ENCODE assay signal across 1 cellular context in the genomic region with DNA sequence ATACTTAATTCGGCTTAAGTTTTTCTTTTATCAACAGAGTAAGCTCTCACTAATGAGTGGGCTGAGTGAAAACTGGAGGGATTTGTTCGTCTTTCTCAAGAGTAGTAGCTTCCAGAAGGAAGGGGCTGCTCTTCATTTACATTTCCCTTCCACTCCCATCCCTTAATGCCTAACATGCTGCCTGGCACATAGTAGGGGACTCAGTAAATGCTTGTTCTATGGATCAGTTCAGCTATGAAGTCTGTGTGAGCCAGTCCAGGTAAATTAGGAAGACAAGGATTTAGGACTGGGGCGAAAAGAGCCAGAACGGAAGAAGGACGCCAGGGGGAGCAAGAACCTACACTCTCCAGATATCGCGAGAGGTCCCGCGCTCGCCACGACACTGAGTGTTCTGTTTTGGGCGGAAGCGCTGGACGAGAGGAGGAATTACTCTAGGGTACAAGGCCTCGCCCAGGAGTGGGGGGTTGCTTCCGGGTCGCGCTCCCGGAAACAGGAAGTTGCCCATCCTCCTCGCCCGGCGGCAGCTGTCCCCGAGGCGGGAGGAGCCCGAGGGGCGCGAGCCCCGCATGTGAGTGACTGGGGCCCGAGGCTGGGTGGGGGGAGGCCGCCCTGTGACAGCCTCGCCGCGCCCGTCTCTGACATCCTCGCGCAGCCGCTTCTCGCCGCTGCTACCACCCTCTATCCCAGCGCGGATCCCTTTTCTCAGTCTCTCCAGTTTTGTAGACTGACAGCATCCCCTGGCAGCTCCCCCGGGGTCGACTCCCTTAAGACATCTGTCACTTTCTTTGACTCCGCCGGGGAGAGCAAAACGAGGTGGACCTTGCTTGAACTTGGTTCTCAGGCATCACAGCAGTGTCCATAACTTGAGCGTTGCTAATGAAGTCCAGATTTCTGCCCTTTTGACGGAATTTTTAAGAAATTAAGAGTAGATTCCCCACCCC.
TF ChIP-seq lines count a peak whose summit lies in the region.

A gene with protein sequence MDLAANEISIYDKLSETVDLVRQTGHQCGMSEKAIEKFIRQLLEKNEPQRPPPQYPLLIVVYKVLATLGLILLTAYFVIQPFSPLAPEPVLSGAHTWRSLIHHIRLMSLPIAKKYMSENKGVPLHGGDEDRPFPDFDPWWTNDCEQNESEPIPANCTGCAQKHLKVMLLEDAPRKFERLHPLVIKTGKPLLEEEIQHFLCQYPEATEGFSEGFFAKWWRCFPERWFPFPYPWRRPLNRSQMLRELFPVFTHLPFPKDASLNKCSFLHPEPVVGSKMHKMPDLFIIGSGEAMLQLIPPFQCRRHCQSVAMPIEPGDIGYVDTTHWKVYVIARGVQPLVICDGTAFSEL (plus strand): TSS at position 492 of the 941 bp plus-strand sequence. CDS start 13,493 bp downstream, outside the sequence.

TF ChIP-seq in GM12878, 131 proteins besides CTCF, POLR2A, EP300 and RAD21 (continued from another document and continues in another):
- TF ChIP-seq, protein P1, sequence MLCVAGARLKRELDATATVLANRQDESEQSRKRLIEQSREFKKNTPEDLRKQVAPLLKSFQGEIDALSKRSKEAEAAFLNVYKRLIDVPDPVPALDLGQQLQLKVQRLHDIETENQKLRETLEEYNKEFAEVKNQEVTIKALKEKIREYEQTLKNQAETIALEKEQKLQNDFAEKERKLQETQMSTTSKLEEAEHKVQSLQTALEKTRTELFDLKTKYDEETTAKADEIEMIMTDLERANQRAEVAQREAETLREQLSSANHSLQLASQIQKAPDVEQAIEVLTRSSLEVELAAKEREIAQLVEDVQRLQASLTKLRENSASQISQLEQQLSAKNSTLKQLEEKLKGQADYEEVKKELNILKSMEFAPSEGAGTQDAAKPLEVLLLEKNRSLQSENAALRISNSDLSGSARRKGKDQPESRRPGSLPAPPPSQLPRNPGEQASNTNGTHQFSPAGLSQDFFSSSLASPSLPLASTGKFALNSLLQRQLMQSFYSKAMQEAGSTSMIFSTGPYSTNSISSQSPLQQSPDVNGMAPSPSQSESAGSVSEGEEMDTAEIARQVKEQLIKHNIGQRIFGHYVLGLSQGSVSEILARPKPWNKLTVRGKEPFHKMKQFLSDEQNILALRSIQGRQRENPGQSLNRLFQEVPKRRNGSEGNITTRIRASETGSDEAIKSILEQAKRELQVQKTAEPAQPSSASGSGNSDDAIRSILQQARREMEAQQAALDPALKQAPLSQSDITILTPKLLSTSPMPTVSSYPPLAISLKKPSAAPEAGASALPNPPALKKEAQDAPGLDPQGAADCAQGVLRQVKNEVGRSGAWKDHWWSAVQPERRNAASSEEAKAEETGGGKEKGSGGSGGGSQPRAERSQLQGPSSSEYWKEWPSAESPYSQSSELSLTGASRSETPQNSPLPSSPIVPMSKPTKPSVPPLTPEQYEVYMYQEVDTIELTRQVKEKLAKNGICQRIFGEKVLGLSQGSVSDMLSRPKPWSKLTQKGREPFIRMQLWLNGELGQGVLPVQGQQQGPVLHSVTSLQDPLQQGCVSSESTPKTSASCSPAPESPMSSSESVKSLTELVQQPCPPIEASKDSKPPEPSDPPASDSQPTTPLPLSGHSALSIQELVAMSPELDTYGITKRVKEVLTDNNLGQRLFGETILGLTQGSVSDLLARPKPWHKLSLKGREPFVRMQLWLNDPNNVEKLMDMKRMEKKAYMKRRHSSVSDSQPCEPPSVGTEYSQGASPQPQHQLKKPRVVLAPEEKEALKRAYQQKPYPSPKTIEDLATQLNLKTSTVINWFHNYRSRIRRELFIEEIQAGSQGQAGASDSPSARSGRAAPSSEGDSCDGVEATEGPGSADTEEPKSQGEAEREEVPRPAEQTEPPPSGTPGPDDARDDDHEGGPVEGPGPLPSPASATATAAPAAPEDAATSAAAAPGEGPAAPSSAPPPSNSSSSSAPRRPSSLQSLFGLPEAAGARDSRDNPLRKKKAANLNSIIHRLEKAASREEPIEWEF (IDR thresholded peaks at IDR 0.05; ENCODE audit: insufficient replicate concordance, low read depth, low read length) = no peak
- TF ChIP-seq TCF3 (IDR thresholded peaks at IDR 0.05; ENCODE audit: borderline replicate concordance, insufficient read depth, low read depth, low read length) (peak; percentile 80), WRNIP1 (IDR thresholded peaks at IDR 0.05; ENCODE audit: borderline replicate concordance, low read depth, low read length) (no peak), CBFB (IDR thresholded peaks at IDR 0.05; ENCODE audit: low read depth) (peak; percentile 93), ESRRA (IDR thresholded peaks at IDR 0.05; ENCODE audit: low read length) (no peak), CBX5 (IDR thresholded peaks at IDR 0.05; ENCODE audit: low read depth) (0 out of 2 replicates have a peak, but pooled peaks have one; percentile 25), CHD1 (IDR thresholded peaks at IDR 0.05; ENCODE audit: low read depth, low read length) (no peak), EED (IDR thresholded peaks at IDR 0.05; ENCODE audit: low read depth) (no peak), BHLHE40 (IDR thresholded peaks at IDR 0.05; ENCODE audit: borderline replicate concordance in 1 of 2, low read depth in 2 of 2, low read length in 1 of 2) (peak; percentile 25 to 82; a peak in 2 of 4 replicates), CHD4 (IDR thresholded peaks at IDR 0.05) (no peak), NBN (IDR thresholded peaks at IDR 0.05) (peak; percentile 66), GATAD2B (conservative IDR thresholded peaks at IDR 0.05; ENCODE audit: low read depth) (peak; percentile 85), RB1 (IDR thresholded peaks at IDR 0.05; ENCODE audit: borderline replicate concordance) (peak; percentile 89; the same call in 1 of the 2 replicates), JUND (IDR thresholded peaks at IDR 0.05; ENCODE audit: low read depth, low read length) (no peak), CREB1 (IDR thresholded peaks at IDR 0.05; ENCODE audit: low read depth) (peak; percentile 82), GABPA (IDR thresholded peaks at IDR 0.05; ENCODE audit: low read depth) (peak; percentile 95), NFIC (IDR thresholded peaks at IDR 0.05; ENCODE audit: low read depth, low read length) (0 out of 2 replicates have a peak, but pooled peaks have one; percentile 0), ASH2L (IDR thresholded peaks at IDR 0.05; ENCODE audit: borderline replicate concordance, low read depth) (peak; percentile 74; the same call in 1 of the 2 replicates), ZNF274 (IDR thresholded peaks at IDR 0.05; ENCODE audit: insufficient read depth, insufficient read length) (no peak), IRF4 (IDR thresholded peaks at IDR 0.05; ENCODE audit: low read depth, low read length) (peak; percentile 16; the same call in 1 of the 2 replicates), SUZ12 (IDR thresholded peaks at IDR 0.05; ENCODE audit: unreplicated experiment) (no peak)
- TF ChIP-seq, protein P2, sequence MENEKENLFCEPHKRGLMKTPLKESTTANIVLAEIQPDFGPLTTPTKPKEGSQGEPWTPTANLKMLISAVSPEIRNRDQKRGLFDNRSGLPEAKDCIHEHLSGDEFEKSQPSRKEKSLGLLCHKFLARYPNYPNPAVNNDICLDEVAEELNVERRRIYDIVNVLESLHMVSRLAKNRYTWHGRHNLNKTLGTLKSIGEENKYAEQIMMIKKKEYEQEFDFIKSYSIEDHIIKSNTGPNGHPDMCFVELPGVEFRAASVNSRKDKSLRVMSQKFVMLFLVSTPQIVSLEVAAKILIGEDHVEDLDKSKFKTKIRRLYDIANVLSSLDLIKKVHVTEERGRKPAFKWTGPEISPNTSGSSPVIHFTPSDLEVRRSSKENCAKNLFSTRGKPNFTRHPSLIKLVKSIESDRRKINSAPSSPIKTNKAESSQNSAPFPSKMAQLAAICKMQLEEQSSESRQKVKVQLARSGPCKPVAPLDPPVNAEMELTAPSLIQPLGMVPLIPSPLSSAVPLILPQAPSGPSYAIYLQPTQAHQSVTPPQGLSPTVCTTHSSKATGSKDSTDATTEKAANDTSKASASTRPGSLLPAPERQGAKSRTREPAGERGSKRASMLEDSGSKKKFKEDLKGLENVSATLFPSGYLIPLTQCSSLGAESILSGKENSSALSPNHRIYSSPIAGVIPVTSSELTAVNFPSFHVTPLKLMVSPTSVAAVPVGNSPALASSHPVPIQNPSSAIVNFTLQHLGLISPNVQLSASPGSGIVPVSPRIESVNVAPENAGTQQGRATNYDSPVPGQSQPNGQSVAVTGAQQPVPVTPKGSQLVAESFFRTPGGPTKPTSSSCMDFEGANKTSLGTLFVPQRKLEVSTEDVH (IDR thresholded peaks at IDR 0.05; ENCODE audit: low read depth, partially characterized antibody) = peak; percentile 91
- TF ChIP-seq, protein P3, sequence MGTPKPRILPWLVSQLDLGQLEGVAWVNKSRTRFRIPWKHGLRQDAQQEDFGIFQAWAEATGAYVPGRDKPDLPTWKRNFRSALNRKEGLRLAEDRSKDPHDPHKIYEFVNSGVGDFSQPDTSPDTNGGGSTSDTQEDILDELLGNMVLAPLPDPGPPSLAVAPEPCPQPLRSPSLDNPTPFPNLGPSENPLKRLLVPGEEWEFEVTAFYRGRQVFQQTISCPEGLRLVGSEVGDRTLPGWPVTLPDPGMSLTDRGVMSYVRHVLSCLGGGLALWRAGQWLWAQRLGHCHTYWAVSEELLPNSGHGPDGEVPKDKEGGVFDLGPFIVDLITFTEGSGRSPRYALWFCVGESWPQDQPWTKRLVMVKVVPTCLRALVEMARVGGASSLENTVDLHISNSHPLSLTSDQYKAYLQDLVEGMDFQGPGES (IDR thresholded peaks at IDR 0.05) = no peak
- TF ChIP-seq, protein P4, sequence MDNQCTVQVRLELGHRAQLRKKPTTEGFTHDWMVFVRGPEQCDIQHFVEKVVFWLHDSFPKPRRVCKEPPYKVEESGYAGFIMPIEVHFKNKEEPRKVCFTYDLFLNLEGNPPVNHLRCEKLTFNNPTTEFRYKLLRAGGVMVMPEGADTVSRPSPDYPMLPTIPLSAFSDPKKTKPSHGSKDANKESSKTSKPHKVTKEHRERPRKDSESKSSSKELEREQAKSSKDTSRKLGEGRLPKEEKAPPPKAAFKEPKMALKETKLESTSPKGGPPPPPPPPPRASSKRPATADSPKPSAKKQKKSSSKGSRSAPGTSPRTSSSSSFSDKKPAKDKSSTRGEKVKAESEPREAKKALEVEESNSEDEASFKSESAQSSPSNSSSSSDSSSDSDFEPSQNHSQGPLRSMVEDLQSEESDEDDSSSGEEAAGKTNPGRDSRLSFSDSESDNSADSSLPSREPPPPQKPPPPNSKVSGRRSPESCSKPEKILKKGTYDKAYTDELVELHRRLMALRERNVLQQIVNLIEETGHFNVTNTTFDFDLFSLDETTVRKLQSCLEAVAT (IDR thresholded peaks at IDR 0.05) = no peak
- TF ChIP-seq, protein P5, sequence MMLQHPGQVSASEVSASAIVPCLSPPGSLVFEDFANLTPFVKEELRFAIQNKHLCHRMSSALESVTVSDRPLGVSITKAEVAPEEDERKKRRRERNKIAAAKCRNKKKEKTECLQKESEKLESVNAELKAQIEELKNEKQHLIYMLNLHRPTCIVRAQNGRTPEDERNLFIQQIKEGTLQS (IDR thresholded peaks at IDR 0.05; ENCODE audit: borderline replicate concordance, extremely low read depth, low read depth, low read length) = no peak
- TF ChIP-seq, protein P6, sequence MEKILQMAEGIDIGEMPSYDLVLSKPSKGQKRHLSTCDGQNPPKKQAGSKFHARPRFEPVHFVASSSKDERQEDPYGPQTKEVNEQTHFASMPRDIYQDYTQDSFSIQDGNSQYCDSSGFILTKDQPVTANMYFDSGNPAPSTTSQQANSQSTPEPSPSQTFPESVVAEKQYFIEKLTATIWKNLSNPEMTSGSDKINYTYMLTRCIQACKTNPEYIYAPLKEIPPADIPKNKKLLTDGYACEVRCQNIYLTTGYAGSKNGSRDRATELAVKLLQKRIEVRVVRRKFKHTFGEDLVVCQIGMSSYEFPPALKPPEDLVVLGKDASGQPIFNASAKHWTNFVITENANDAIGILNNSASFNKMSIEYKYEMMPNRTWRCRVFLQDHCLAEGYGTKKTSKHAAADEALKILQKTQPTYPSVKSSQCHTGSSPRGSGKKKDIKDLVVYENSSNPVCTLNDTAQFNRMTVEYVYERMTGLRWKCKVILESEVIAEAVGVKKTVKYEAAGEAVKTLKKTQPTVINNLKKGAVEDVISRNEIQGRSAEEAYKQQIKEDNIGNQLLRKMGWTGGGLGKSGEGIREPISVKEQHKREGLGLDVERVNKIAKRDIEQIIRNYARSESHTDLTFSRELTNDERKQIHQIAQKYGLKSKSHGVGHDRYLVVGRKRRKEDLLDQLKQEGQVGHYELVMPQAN (conservative IDR thresholded peaks at IDR 0.05) = peak; percentile 94
- TF ChIP-seq, protein P7, sequence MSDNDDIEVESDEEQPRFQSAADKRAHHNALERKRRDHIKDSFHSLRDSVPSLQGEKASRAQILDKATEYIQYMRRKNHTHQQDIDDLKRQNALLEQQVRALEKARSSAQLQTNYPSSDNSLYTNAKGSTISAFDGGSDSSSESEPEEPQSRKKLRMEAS (IDR thresholded peaks at IDR 0.05; ENCODE audit: low read depth, low read length) = peak; percentile 56; the same call in 1 of the 2 replicates
- TF ChIP-seq, protein P8, sequence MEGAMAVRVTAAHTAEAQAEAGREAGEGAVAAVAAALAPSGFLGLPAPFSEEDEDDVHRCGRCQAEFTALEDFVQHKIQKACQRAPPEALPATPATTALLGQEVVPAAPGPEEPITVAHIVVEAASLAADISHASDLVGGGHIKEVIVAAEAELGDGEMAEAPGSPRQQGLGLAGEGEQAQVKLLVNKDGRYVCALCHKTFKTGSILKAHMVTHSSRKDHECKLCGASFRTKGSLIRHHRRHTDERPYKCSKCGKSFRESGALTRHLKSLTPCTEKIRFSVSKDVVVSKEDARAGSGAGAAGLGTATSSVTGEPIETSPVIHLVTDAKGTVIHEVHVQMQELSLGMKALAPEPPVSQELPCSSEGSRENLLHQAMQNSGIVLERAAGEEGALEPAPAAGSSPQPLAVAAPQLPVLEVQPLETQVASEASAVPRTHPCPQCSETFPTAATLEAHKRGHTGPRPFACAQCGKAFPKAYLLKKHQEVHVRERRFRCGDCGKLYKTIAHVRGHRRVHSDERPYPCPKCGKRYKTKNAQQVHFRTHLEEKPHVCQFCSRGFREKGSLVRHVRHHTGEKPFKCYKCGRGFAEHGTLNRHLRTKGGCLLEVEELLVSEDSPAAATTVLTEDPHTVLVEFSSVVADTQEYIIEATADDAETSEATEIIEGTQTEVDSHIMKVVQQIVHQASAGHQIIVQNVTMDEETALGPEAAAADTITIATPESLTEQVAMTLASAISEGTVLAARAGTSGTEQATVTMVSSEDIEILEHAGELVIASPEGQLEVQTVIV (IDR thresholded peaks at IDR 0.05; ENCODE audit: borderline replicate concordance, partially characterized antibody) = peak; percentile 79
